24 cellular contexts compared by ENCODE assay signal in the genomic region with DNA sequence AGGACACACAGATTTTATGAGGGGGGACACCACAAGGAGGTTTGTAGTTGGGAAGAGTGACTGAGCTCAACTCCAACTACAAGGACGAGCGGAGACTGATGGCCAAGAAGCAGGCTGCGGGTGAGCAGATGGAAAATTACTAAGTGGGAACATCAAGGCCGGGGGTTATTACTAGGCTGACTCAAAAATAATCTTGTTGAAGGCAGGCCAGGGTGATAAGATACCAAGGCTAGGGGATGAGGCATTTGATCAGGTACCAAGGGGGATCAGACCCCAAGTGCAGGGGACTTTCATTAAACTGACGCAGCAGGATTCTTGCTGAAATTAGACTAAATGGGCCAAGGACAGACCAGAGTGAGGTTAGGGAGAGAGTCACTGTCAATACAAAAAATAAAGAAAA.
"Had no signal": no experiment of that assay in that cellular context is flagged by ENCODE, and none has a peak within 500 bp of the region (broad histone marks: within the 10 kb centered on the region; RNA-seq: fewer than 3 reads in every experiment).

No MANE protein-coding gene starts in this region.

- H3K27me3 ChIP-seq: esophagus squamous epithelium, gastroesophageal sphincter, pancreas, thyroid gland, upper lobe of left lung, uterus had no signal

- H3K4me3 ChIP-seq: esophagus squamous epithelium, gastroesophageal sphincter, left ventricle myocardium inferior, lower lobe of right lung, pancreas, suprapubic skin, thyroid gland, upper lobe of left lung, uterus had no signal

- DNase-seq: effector memory CD8-positive, alpha-beta T cell; esophagus squamous epithelium; foreskin fibroblast; kidney; left cardiac atrium; left ventricle myocardium inferior; lower lobe of right lung; naive B cell; pancreas; right cardiac atrium; small intestine; stimulated activated CD4-positive, alpha-beta T cell treated with anti-CD3 and anti-CD28 coated beads, Interleukin-4, amount 100 ng/mL, for 1 hour; stimulated activated CD8-positive, alpha-beta memory T cell treated with anti-CD3 and anti-CD28 coated beads, Interleukin-4, amount 100 ng/mL, for 48 hours; stimulated activated naive CD8-positive, alpha-beta T cell treated with anti-CD3 and anti-CD28 coated beads, Interleukin-15, Interleukin-2, amounts not matched to agents 100 U/mL and 50 U/mL, for 24 hours; thyroid gland; upper lobe of left lung; uterus had no signal

- H3K36me3 ChIP-seq: esophagus squamous epithelium, gastroesophageal sphincter, left ventricle myocardium inferior, lower lobe of right lung, pancreas, suprapubic skin, thyroid gland, upper lobe of left lung, uterus had no signal

- H3K9me3 ChIP-seq: esophagus squamous epithelium, gastroesophageal sphincter, left ventricle myocardium inferior, lower lobe of right lung, pancreas, suprapubic skin, thyroid gland, upper lobe of left lung, uterus had no signal

- H3K9me3 Mint-ChIP-seq: dendritic cell treated with granulocyte-macrophage colony-stimulating factor and Interleukin-4, amounts not matched to agents 40 ng/mL and 50 ng/mL, for 4 days; effector memory CD8-positive, alpha-beta T cell; memory B cell; stimulated activated effector memory CD8-positive, alpha-beta T cell treated with anti-CD3 and anti-CD28 coated beads, Interleukin-12 subunit alpha, Interleukin-12 subunit beta, amount 100 ng/mL, for 72 hours had no signal

- H3K4me1 Mint-ChIP-seq: memory B cell; naive B cell; stimulated activated effector memory CD8-positive, alpha-beta T cell treated with anti-CD3 and anti-CD28 coated beads, Interleukin-12 subunit alpha, Interleukin-12 subunit beta, amount 100 ng/mL, for 72 hours had no signal

- H3K4me1 ChIP-seq: esophagus squamous epithelium, gastroesophageal sphincter, lower lobe of right lung, pancreas, suprapubic skin, thyroid gland, upper lobe of left lung, uterus had no signal

- H3K4me3 Mint-ChIP-seq: dendritic cell treated with granulocyte-macrophage colony-stimulating factor and Interleukin-4, amounts not matched to agents 40 ng/mL and 50 ng/mL, for 4 days; effector memory CD8-positive, alpha-beta T cell; memory B cell; naive B cell; stimulated activated effector memory CD8-positive, alpha-beta T cell treated with anti-CD3 and anti-CD28 coated beads, Interleukin-12 subunit alpha, Interleukin-12 subunit beta, amount 100 ng/mL, for 72 hours had no signal

- H3K27ac Mint-ChIP-seq: dendritic cell treated with granulocyte-macrophage colony-stimulating factor and Interleukin-4, amounts not matched to agents 40 ng/mL and 50 ng/mL, for 4 days; effector memory CD8-positive, alpha-beta T cell; memory B cell; naive B cell; progenitor cell of endocrine pancreas; stimulated activated effector memory CD8-positive, alpha-beta T cell treated with anti-CD3 and anti-CD28 coated beads, Interleukin-12 subunit alpha, Interleukin-12 subunit beta, amount 100 ng/mL, for 72 hours had no signal

- H3K27me3 Mint-ChIP-seq: dendritic cell treated with granulocyte-macrophage colony-stimulating factor and Interleukin-4, amounts not matched to agents 40 ng/mL and 50 ng/mL, for 4 days had no signal

- ATAC-seq: effector memory CD8-positive, alpha-beta T cell; gastroesophageal sphincter; left cardiac atrium; lower lobe of right lung; pancreas; right cardiac atrium; stimulated activated effector memory CD8-positive, alpha-beta T cell treated with anti-CD3 and anti-CD28 coated beads, Interleukin-12 subunit alpha, Interleukin-12 subunit beta, amount 100 ng/mL, for 72 hours; stimulated activated naive CD8-positive, alpha-beta T cell treated with anti-CD3 and anti-CD28 coated beads, Interleukin-15, Interleukin-2, amounts not matched to agents 100 U/mL and 50 U/mL, for 24 hours had no signal

- H3K27ac ChIP-seq: epithelial cell of prostate, gastroesophageal sphincter, lower lobe of right lung, pancreas, suprapubic skin, thyroid gland, upper lobe of left lung, uterus had no signal

- H3K36me3 Mint-ChIP-seq: memory B cell; naive B cell; stimulated activated effector memory CD8-positive, alpha-beta T cell treated with anti-CD3 and anti-CD28 coated beads, Interleukin-12 subunit alpha, Interleukin-12 subunit beta, amount 100 ng/mL, for 72 hours had no signal
